ENCODE assay signal across 12 cellular contexts in genomic region chr3:99896482-99896881, GRCh38.
DNase-seq lines count a peak whose midpoint lies in the region; ATAC-seq and TF ChIP-seq lines count a peak whose summit lies in the region.
"Had no signal": no experiment of that assay in that cellular context is flagged by ENCODE, and none has a peak within 500 bp of the region (broad histone marks: within the 10 kb centered on the region; RNA-seq: fewer than 3 reads in every experiment).

No MANE protein-coding gene starts in this region.

- H3K9me3 ChIP-seq in hepatocyte (ENCODE audit: low read depth): no peaks in the 10 kb centered on the region
- no peaks in the 10 kb centered on the region for H3K9me3 ChIP-seq in heart right ventricle
- H3K9me3 ChIP-seq in tibial nerve: no peaks in the 10 kb centered on the region

- TF ChIP-seq EP300 in tibial nerve (IDR thresholded peaks at IDR 0.05): no peak

- intact Hi-C loops in heart right ventricle (cut with DNase I): no loop called here

- H3K36me3 Mint-ChIP-seq in stimulated activated naive CD8-positive, alpha-beta T cell treated with anti-CD3 and anti-CD28 coated beads, Interleukin-15, Interleukin-2, amounts not matched to agents 100 ng/mL and 50 ng/mL, for 24 hours (ENCODE audit: low read depth): peaks cover 11% of the 10 kb centered on the region
- H3K36me3 Mint-ChIP-seq: activated naive CD4-positive, alpha-beta T cell treated with anti-CD3 and anti-CD28 coated beads, Interleukin-2, amount 10 ng/mL, durations not matched to agents 7 days and 5 days had no signal

- DNase-seq in stimulated activated naive CD8-positive, alpha-beta T cell treated with anti-CD3 and anti-CD28 coated beads, Interleukin-15, Interleukin-2, amounts not matched to agents 100 U/mL and 50 U/mL, for 24 hours: no peak
- DNase-seq in NCI-H748 (lab: John Stamatoyannopoulos, UW; ENCODE audit: unreplicated experiment): peak; percentile 80
- no peak for DNase-seq in hepatocyte (ENCODE audit: low spot score)
- DNase-seq in heart right ventricle: no peak
- DNase-seq in tibial nerve (ENCODE audit: low spot score in 2 of 2): no peak
- DNase-seq in middle frontal gyrus (ENCODE audit: extremely low spot score, low spot score): no peak
- DNase-seq: activated CD4-positive, alpha-beta T cell treated with anti-CD3 and anti-CD28 coated beads, Interleukin-2, amount 50 U/mL, for 1 hour; activated naive CD4-positive, alpha-beta T cell treated with anti-CD3 and anti-CD28 coated beads, Interleukin-2, amount 10 ng/mL, durations not matched to agents 7 days and 5 days; hypothalamus; stimulated activated CD4-positive, alpha-beta T cell treated with anti-CD3 and anti-CD28 coated beads, Interleukin-12 subunit alpha, Interleukin-12 subunit beta, amount 100 ng/mL, for 4 hours had no signal

- H3K4me3 ChIP-seq in hepatocyte: no peak overlapping the region
- H3K4me3 ChIP-seq in heart right ventricle: peak overlapping the region in 1 of 10 donors; percentile 12
- H3K4me3 ChIP-seq in tibial nerve: no peak overlapping the region

- H3K4me1 ChIP-seq in hepatocyte (ENCODE audit: insufficient read depth) (peaks cover 12% of the 10 kb centered on the region), heart right ventricle (peaks cover 0 to 31% (median 10%) of the 10 kb centered on the region in 9 donors), tibial nerve (peaks cover 0 to 23% (median 4%) of the 10 kb centered on the region in 4 donors)

- no peak for ATAC-seq in stimulated activated naive CD8-positive, alpha-beta T cell treated with anti-CD3 and anti-CD28 coated beads, Interleukin-15, Interleukin-2, amounts not matched to agents 100 U/mL and 50 U/mL, for 24 hours
- ATAC-seq in heart right ventricle: no peak
- no peak for ATAC-seq in GM19452 (IDR thresholded peaks at IDR 0.05; ENCODE audit: unreplicated experiment)

- WGBS in hepatocyte (ENCODE audit: low lambda C conversion rate, missing lambda C conversion rate): 68% methylated on average over 3 of the region's 3 CpGs
- 69 to 81% methylated on average over 3 of the region's 3 CpGs for WGBS in heart right ventricle, 2 donors
- 61 to 73% methylated on average over 3 of the region's 3 CpGs for WGBS in tibial nerve, 2 donors

- peaks cover 21% of the 10 kb centered on the region for H3K4me1 Mint-ChIP-seq in stimulated activated naive CD8-positive, alpha-beta T cell treated with anti-CD3 and anti-CD28 coated beads, Interleukin-15, Interleukin-2, amounts not matched to agents 100 ng/mL and 50 ng/mL, for 24 hours (ENCODE audit: low read depth)
- H3K4me1 Mint-ChIP-seq: activated naive CD4-positive, alpha-beta T cell treated with anti-CD3 and anti-CD28 coated beads, Interleukin-2, amount 10 ng/mL, durations not matched to agents 7 days and 5 days had no signal

- H3K27ac ChIP-seq in hepatocyte: peak overlapping the region; percentile 71
- H3K27ac ChIP-seq in heart right ventricle: peak overlapping the region in 1 of 10 donors; percentile 84
- peak overlapping the region in 2 of 4 donors; percentile 18 to 27 for H3K27ac ChIP-seq in tibial nerve

- no peaks in the 10 kb centered on the region for H3K27me3 Mint-ChIP-seq in stimulated activated naive CD8-positive, alpha-beta T cell treated with anti-CD3 and anti-CD28 coated beads, Interleukin-15, Interleukin-2, amounts not matched to agents 100 ng/mL and 50 ng/mL, for 24 hours
- H3K27me3 Mint-ChIP-seq: activated naive CD4-positive, alpha-beta T cell treated with anti-CD3 and anti-CD28 coated beads, Interleukin-2, amount 10 ng/mL, durations not matched to agents 7 days and 5 days had no signal

- TF ChIP-seq POLR2A in tibial nerve (IDR thresholded peaks at IDR 0.05): no peak

- H3K9me2 ChIP-seq in hepatocyte (replicated peaks; ENCODE audit: insufficient read depth): no peaks in the 10 kb centered on the region

- no peaks in the 10 kb centered on the region for H3K79me2 ChIP-seq in hepatocyte

- H3K36me3 ChIP-seq in hepatocyte (replicated peaks; ENCODE audit: insufficient read depth, low read depth) (no peaks in the 10 kb centered on the region), heart right ventricle (no peaks in the 10 kb centered on the region), tibial nerve (no peaks in the 10 kb centered on the region)

- no peaks in the 10 kb centered on the region for H3K27me3 ChIP-seq in hepatocyte
- no peaks in the 10 kb centered on the region for H3K27me3 ChIP-seq in heart right ventricle
- no peaks in the 10 kb centered on the region for H3K27me3 ChIP-seq in tibial nerve

- no peak overlapping the region for H3K4me2 ChIP-seq in hepatocyte

- H2AFZ ChIP-seq in hepatocyte: no peak overlapping the region

- H3K4me3 Mint-ChIP-seq in stimulated activated naive CD8-positive, alpha-beta T cell treated with anti-CD3 and anti-CD28 coated beads, Interleukin-15, Interleukin-2, amounts not matched to agents 100 ng/mL and 50 ng/mL, for 24 hours: no peak overlapping the region
- H3K4me3 Mint-ChIP-seq: activated naive CD4-positive, alpha-beta T cell treated with anti-CD3 and anti-CD28 coated beads, Interleukin-2, amount 10 ng/mL, durations not matched to agents 7 days and 5 days had no signal

- H4K20me1 ChIP-seq in hepatocyte (ENCODE audit: insufficient read depth, poor library complexity, severe bottlenecking): no peaks in the 10 kb centered on the region

- peaks cover 3% of the 10 kb centered on the region for H3K9me3 Mint-ChIP-seq in stimulated activated naive CD8-positive, alpha-beta T cell treated with anti-CD3 and anti-CD28 coated beads, Interleukin-15, Interleukin-2, amounts not matched to agents 100 ng/mL and 50 ng/mL, for 24 hours
- H3K9me3 Mint-ChIP-seq: activated naive CD4-positive, alpha-beta T cell treated with anti-CD3 and anti-CD28 coated beads, Interleukin-2, amount 10 ng/mL, durations not matched to agents 7 days and 5 days had no signal

- no peak for TF ChIP-seq CTCF in hepatocyte (IDR thresholded peaks at IDR 0.05; ENCODE audit: poor library complexity)
- no peak for TF ChIP-seq CTCF in heart right ventricle (IDR thresholded peaks at IDR 0.05)
- TF ChIP-seq CTCF in tibial nerve (IDR thresholded peaks at IDR 0.05): no peak

- H3K27ac Mint-ChIP-seq in stimulated activated naive CD8-positive, alpha-beta T cell treated with anti-CD3 and anti-CD28 coated beads, Interleukin-15, Interleukin-2, amounts not matched to agents 100 ng/mL and 50 ng/mL, for 24 hours: peak overlapping the region; percentile 43
- H3K27ac Mint-ChIP-seq: activated naive CD4-positive, alpha-beta T cell treated with anti-CD3 and anti-CD28 coated beads, Interleukin-2, amount 10 ng/mL, durations not matched to agents 7 days and 5 days had no signal
